Comparison of ENCODE assay signal across 8 cellular contexts in the genomic region with DNA sequence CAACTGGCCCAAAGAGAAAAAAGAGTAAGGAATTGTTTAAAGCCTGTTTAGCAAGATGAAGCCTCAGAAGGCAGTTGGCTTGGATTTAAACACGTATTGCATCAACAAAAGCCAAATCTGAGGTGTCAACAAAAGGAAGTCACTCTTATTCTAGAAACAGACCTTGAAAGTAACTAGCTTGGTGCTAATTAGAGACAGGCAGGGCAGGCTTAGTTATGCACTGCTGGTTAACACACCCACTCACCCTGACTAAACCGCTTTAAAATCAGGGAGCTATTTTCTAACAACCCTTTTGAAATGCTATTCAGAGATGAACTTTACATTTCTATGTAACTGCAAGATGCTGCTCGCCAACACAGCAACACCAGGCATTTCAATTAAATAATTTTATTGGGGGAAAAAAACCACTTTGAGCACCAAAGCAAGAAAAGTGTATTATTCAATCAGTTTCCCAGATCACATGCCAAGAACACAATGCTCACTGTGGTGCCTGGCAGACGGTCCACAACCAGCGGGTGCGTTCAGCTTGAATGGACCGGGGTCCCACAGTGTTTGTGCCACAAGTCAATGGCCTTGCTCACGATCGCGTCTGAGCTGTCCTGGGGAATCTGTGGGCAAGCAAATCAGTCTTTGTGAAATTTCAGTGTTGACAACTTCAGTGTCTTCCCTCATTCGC. TPM values are rescaled to one million over a fixed set of nuclear protein-coding genes. Genes with fewer than 3 reads are reported as not detected.
DNase-seq lines count a peak whose midpoint lies in the region; ATAC-seq and TF ChIP-seq lines count a peak whose summit lies in the region.

No MANE protein-coding gene starts in this region.

- H3K9me3 ChIP-seq in RWPE2 (ENCODE audit: severe bottlenecking), result no peaks in the 10 kb centered on the region

- no peaks in the 10 kb centered on the region for H3K9me3 Mint-ChIP-seq in progenitor cell of endocrine pancreas (ENCODE audit: low read depth)

- peaks cover 52% of the 10 kb centered on the region for H3K36me3 ChIP-seq in RWPE2 (ENCODE audit: low read depth)

- H3K4me1 ChIP-seq in RWPE2 (ENCODE audit: insufficient read depth, poor library complexity, severe bottlenecking), result peaks cover 34% of the 10 kb centered on the region

- TF ChIP-seq CTCF in GM13976 (IDR thresholded peaks at IDR 0.05; ENCODE audit: borderline replicate concordance, control extremely low read depth, extremely low read depth, insufficient read depth, missing control alignments) (no peak), RWPE2 (IDR thresholded peaks at IDR 0.05; ENCODE audit: poor library complexity, severe bottlenecking) (no peak), progenitor cell of endocrine pancreas (IDR thresholded peaks at IDR 0.05; ENCODE audit: unreplicated experiment) (no peak)

- no peak overlapping the region for H3K27ac Mint-ChIP-seq in progenitor cell of endocrine pancreas

- H3K4me1 Mint-ChIP-seq in progenitor cell of endocrine pancreas (ENCODE audit: low read depth), result peaks cover 11% of the 10 kb centered on the region

- no peak overlapping the region for H3K4me3 ChIP-seq in RWPE2 (ENCODE audit: severe bottlenecking)

- no peak overlapping the region for H3K4me3 Mint-ChIP-seq in progenitor cell of endocrine pancreas (ENCODE audit: low read depth)

- in situ Hi-C loops in GM13976 (cut with MboI; ENCODE audit: low sequenced_read_pairs, unreplicated experiment), result no loop called here

- peak overlapping the region; percentile 82 for H3K27ac ChIP-seq in RWPE2 (ENCODE audit: poor library complexity, severe bottlenecking)

- no peaks in the 10 kb centered on the region for H3K27me3 Mint-ChIP-seq in progenitor cell of endocrine pancreas

- peaks cover 17% of the 10 kb centered on the region for H3K36me3 Mint-ChIP-seq in progenitor cell of endocrine pancreas (ENCODE audit: insufficient read depth)

- peak; percentile 39 for ATAC-seq in GM21717 (IDR thresholded peaks at IDR 0.05; ENCODE audit: unreplicated experiment)
- no peak for ATAC-seq in RWPE2 (ENCODE audit: low read depth)

- DNase-seq in GM13976 (ENCODE audit: low spot score) (peak; percentile 55), RWPE2 (ENCODE audit: low spot score) (no peak), medulla oblongata (ENCODE audit: extremely low spot score) (peak; percentile 52), progenitor cell of endocrine pancreas (ENCODE audit: low spot score, unreplicated experiment) (no peak), NCI-H1930 (lab: John Stamatoyannopoulos, UW) (no peak), KG1 (lab: John Stamatoyannopoulos, UW) (no peak)
- DNase-seq in activated naive CD4-positive, alpha-beta T cell (lab: John Stamatoyannopoulos, UW), result no peak

- H3K27me3 ChIP-seq in RWPE2 (ENCODE audit: insufficient read depth, poor library complexity, severe bottlenecking), result no peaks in the 10 kb centered on the region

RNA-seq across cellular contexts. Expression of a gene that starts 23.6 kb away (rescaled TPM):
- total RNA-seq in progenitor cell of endocrine pancreas, result 34.3 and 34.7 TPM in 2 replicates

Comparison
In these comparisons a context has a peak if more than half of its experiments do, and no peak if none do; other contexts are left out.
1. DNase-seq: peak in GM13976 (single experiment) and medulla oblongata (single experiment); none in RWPE2 (single experiment), progenitor cell of endocrine pancreas (single experiment), NCI-H1930 (0 of 2), KG1 (single experiment) and activated naive CD4-positive, alpha-beta T cell (0 of 4).